In the genomic region with DNA sequence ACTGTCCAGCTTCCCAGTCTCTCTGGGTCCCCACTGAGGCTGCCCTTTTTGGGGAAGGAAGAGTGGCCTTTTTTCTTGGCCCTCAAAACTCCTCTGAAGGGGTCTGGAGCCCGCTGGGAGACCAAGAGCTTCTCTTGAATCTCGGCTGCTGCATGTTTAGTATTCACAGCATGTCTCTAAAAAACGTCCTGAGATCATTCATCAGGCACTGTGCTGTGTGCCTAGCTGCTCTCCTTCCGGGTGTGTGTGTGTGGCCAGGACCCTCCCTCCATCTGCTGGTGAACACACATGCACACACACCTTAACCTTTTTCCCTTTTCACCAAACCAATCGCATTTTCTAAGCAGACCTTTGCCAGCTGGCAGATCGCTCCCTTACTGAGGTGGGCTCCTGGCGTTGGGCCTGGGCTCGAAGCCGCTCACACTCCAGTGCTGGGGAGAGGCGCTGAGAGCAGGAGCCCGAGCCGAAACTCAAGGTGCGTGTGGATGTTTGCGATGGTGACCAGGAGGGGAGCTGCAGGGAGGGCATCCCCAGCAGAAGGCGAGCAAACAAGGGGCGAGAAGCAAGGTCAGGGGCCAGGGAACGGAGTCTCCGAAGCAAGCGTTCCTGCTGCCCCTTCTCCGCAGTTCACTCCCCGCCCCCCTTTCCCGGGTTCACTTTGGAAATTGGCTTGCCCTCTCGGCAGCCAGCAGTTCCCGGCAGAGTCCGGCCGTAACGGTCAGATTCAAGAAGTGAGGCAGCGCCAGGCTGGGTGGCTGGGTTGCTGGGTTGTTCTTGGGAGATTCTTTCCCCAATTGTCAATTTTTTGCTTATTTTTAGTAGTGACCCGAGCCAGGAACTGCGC, we compare ENCODE assay signal across 1 cellular context.
TF ChIP-seq lines count a peak whose summit lies in the region.

No MANE protein-coding gene starts in this region.

TF ChIP-seq in HEK293, 187 proteins besides CTCF, POLR2A, EP300 and RAD21 (continued from another document):
- no peak for TF ChIP-seq ZNF274 (IDR thresholded peaks at IDR 0.05; ENCODE audit: low read length)
- no peak for TF ChIP-seq ZNF274 (tag by site-specific recombination; IDR thresholded peaks at IDR 0.05; ENCODE audit: borderline replicate concordance)
